In the genomic region with DNA sequence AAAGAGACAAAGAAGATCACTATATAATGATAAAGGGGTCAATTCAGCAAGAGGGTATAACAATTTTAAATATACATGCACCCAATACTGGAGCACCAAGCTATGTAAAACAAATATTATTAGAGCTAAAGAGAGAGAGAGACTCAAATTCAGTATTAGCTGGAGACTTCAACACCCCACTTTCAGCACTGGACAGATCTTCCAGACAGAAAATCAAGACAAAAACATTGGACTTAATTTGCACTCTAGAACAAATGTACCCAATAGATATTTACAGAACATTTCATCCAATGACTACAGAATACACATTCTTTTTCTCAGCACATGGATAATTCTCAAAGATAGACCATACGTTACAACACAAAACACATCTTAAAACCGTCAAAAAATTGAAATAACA, we compare ENCODE assay signal across 24 cellular contexts.
DNase-seq lines count a peak whose midpoint lies in the region; ATAC-seq, FAIRE-seq and TF ChIP-seq lines count a peak whose summit lies in the region.
"Had no signal": no experiment of that assay in that cellular context is flagged by ENCODE, and none has a peak within 500 bp of the region (broad histone marks: within the 10 kb centered on the region; RNA-seq: fewer than 3 reads in every experiment).

No MANE protein-coding gene starts in this region.

- POLR2A ChIA-PET in A549 (lab: Yijun Ruan, JAX): no interaction called here
- POLR2A ChIA-PET in HEK293 (lab: Yijun Ruan, JAX): no interaction called here
- POLR2A ChIA-PET in GM12878 (lab: Charles Lee): no interaction called here

- H3K4me1 Mint-ChIP-seq in GM23338 (no peaks in the 10 kb centered on the region; the same call in 2 of the 3 replicates), immature natural killer cell (no peaks in the 10 kb centered on the region)
- H3K4me1 Mint-ChIP-seq: B cell had no signal

- TF ChIP-seq EP300 in A549 (IDR thresholded peaks at IDR 0.05) (no peak), GM12878 (IDR thresholded peaks at IDR 0.05; ENCODE audit: borderline replicate concordance in 1 of 2, control insufficient read depth in 1 of 2, low read depth in 2 of 2, low read length in 2 of 2) (no peak)

- intact Hi-C loops in GM12878 (cut with micrococcal nuclease; ENCODE audit: unreplicated experiment): no loop called here

- H3K4me3 Mint-ChIP-seq in GM23338 (no peak overlapping the region), immature natural killer cell (no peak overlapping the region)
- H3K4me3 Mint-ChIP-seq: B cell; CD4-positive, alpha-beta T cell; CD8-positive, alpha-beta T cell had no signal

- peaks cover 2% of the 10 kb centered on the region; the same call in 2 of the 3 replicates for H3K36me3 Mint-ChIP-seq in GM23338 (ENCODE audit: low read depth)
- peaks cover 0 to 17% (median 0%) of the 10 kb centered on the region in 3 donors for H3K36me3 Mint-ChIP-seq in immature natural killer cell

- no peak for TF ChIP-seq RAD21 in A549 (conservative IDR thresholded peaks at IDR 0.05 in 1 of 2, IDR thresholded peaks at IDR 0.05 in 1 of 2)
- no peak for TF ChIP-seq RAD21 in GM12878 (IDR thresholded peaks at IDR 0.05; ENCODE audit: insufficient read depth, low read depth, low read length)

- no peak overlapping the region for H2AFZ ChIP-seq in GM23338
- no peak overlapping the region for H2AFZ ChIP-seq in GM12878 (ENCODE audit: control insufficient read depth, low read depth, low read length)

- SMC1A ChIA-PET in GM12878 (lab: Charles Lee; ENCODE audit: uncharacterized antibody, unreplicated experiment): interaction anchor here (0.6 kb wide), 1 partner anchor 234 kb away, joined by 3 read pairs; no protein-coding TSS in a partner anchor

- no peak overlapping the region for H3K9ac ChIP-seq in GM12878 (ENCODE audit: control insufficient read depth, insufficient read depth, low read length)
- H3K9ac ChIP-seq: BLaER1 treated with 17β-estradiol and CSF1 and Interleukin-3, amounts not matched to agents 10 nM and 100 nM had no signal

- H3K27me3 ChIP-seq in GM23338 (ENCODE audit: insufficient read depth) (no peaks in the 10 kb centered on the region), GM12878 (replicated peaks in 1 of 2; ENCODE audit: control insufficient read depth in 2 of 2, insufficient read depth in 2 of 2, low read length in 1 of 2) (no peaks in the 10 kb centered on the region)
- H3K27me3 ChIP-seq: BLaER1 treated with 17β-estradiol and CSF1 and Interleukin-3, amounts not matched to agents 10 nM and 100 nM had no signal

- no peaks in the 10 kb centered on the region for H3F3A ChIP-seq in GM23338 (replicated peaks; ENCODE audit: low read depth)

- BruUV-seq in GM12878 (replicated peaks; lab: Mats Ljungman, UMichigan): no TSS peak

- H3K27ac Mint-ChIP-seq in GM23338: no peak overlapping the region
- H3K27ac Mint-ChIP-seq in immature natural killer cell: no peak overlapping the region
- H3K27ac Mint-ChIP-seq: B cell; CD4-positive, alpha-beta T cell; CD8-positive, alpha-beta T cell had no signal

- H3K4me1 ChIP-seq in A549 (no peaks in the 10 kb centered on the region), GM23338 (ENCODE audit: insufficient read depth) (no peaks in the 10 kb centered on the region), HEK293 (ENCODE audit: control insufficient read depth, insufficient read depth, low read length) (no peaks in the 10 kb centered on the region), GM12878 (ENCODE audit: control insufficient read depth, insufficient read depth, low read length) (no peaks in the 10 kb centered on the region)
- H3K4me1 ChIP-seq: BLaER1 treated with 17β-estradiol and CSF1 and Interleukin-3, amounts not matched to agents 10 nM and 100 nM; Caco-2 had no signal

- in situ Hi-C loops in GM12878 (cut with MboI): no loop called here

- no peak for TF ChIP-seq POLR2A in A549 (IDR thresholded peaks at IDR 0.05; ENCODE audit: low read length)
- TF ChIP-seq POLR2A in GM12878 (IDR thresholded peaks at IDR 0.05; ENCODE audit: low read depth, low read length): no peak

- H3K27ac ChIP-seq in A549 (no peak overlapping the region), GM23338 (ENCODE audit: low read depth) (no peak overlapping the region), HEK293 (ENCODE audit: extremely low read depth, low read depth, low read length) (no peak overlapping the region), GM12878 (ENCODE audit: control insufficient read depth, insufficient read depth) (no peak overlapping the region)
- H3K27ac ChIP-seq: BLaER1 treated with 17β-estradiol and CSF1 and Interleukin-3, amounts not matched to agents 10 nM and 100 nM; C4-2B had no signal

- H3K9me3 ChIP-seq in A549 (peaks cover 17% of the 10 kb centered on the region; the same call in 2 of the 3 replicates), HEK293 (ENCODE audit: control insufficient read depth, insufficient read depth, low read depth, low read length) (no peaks in the 10 kb centered on the region), GM12878 (replicated peaks; ENCODE audit: control insufficient read depth, insufficient read depth, low read length) (no peaks in the 10 kb centered on the region)
- H3K9me3 ChIP-seq: Caco-2 had no signal

- H3K9me3 Mint-ChIP-seq in GM23338: peaks cover 10% of the 10 kb centered on the region
- peaks cover 16 to 31% (median 20%) of the 10 kb centered on the region in 6 donors for H3K9me3 Mint-ChIP-seq in immature natural killer cell

- no peaks in the 10 kb centered on the region for H3K36me3 ChIP-seq in GM23338 (ENCODE audit: insufficient read depth)
- H3K36me3 ChIP-seq in HEK293 (ENCODE audit: control insufficient read depth in 2 of 2, insufficient read depth in 1 of 2, low read length in 2 of 2): no peaks in the 10 kb centered on the region
- H3K36me3 ChIP-seq in GM12878 (ENCODE audit: control insufficient read depth in 2 of 2, insufficient read depth in 2 of 2, low read length in 1 of 2): no peaks in the 10 kb centered on the region
- H3K36me3 ChIP-seq: BLaER1 treated with 17β-estradiol and CSF1 and Interleukin-3, amounts not matched to agents 10 nM and 100 nM had no signal

- H3K9me2 ChIP-seq in GM23338 (ENCODE audit: insufficient read depth): no peaks in the 10 kb centered on the region; the same call in 1 of the 2 replicates

- H3K4me2 ChIP-seq in A549 (no peak overlapping the region), GM23338 (no peak overlapping the region), GM12878 (ENCODE audit: control insufficient read depth, insufficient read depth) (no peak overlapping the region)
- H3K4me2 ChIP-seq: BLaER1 treated with 17β-estradiol and CSF1 and Interleukin-3, amounts not matched to agents 10 nM and 100 nM had no signal

- 41% methylated on average over 2 of the region's 2 CpGs for WGBS in A549 (ENCODE audit: missing lambda C conversion rate)
- WGBS in GM12878 (ENCODE audit: insufficient coverage, insufficient replicate concordance, low lambda C conversion rate, missing lambda C conversion rate): 20% methylated on average over 2 of the region's 2 CpGs

- FAIRE-seq in A549 (lab: Jason Lieb, UNC) (no peak), GM12878 (lab: Jason Lieb, UNC) (no peak)
- FAIRE-seq: A204.1, D721Med, G401.6, GM12892, GM18507, GM19239 had no signal

- DNase-seq in A549 (ENCODE audit: low read depth in 1 of 2, low spot score in 1 of 2) (no peak), GM23338 (ENCODE audit: low spot score) (no peak), GM12878 (ENCODE audit: low read depth, low spot score) (no peak), immature natural killer cell (no peak), NCI-H69 (lab: John Stamatoyannopoulos, UW) (no peak)
- DNase-seq: 8988T; AML-193; Caco-2; Calu3; CD4-positive, alpha-beta T cell; CD8-positive, alpha-beta T cell; DMS79 treated with DMSO at 0.1 percent for 48 hours; GF-D8 had no signal

- H3K4me3 ChIP-seq in A549 (no peak overlapping the region), GM23338 (no peak overlapping the region), HEK293 (ENCODE audit: low read depth, low read length) (no peak overlapping the region), GM12878 (no peak overlapping the region)
- H3K4me3 ChIP-seq: BLaER1 treated with 17β-estradiol and CSF1 and Interleukin-3, amounts not matched to agents 10 nM and 100 nM had no signal

- H4K20me1 ChIP-seq in GM23338 (replicated peaks; ENCODE audit: insufficient read depth) (no peaks in the 10 kb centered on the region), GM12878 (ENCODE audit: control insufficient read depth, insufficient read depth) (no peaks in the 10 kb centered on the region)
- H4K20me1 ChIP-seq: BLaER1 treated with 17β-estradiol and CSF1 and Interleukin-3, amounts not matched to agents 10 nM and 100 nM had no signal

- H3K27me3 Mint-ChIP-seq in GM23338 (ENCODE audit: insufficient read depth, low read depth, poor library complexity): no peaks in the 10 kb centered on the region
- peaks cover 5 to 23% (median 5%) of the 10 kb centered on the region in 3 donors for H3K27me3 Mint-ChIP-seq in immature natural killer cell (ENCODE audit: low read depth in 3 of 3)

- CTCF ChIA-PET in A549 (lab: Yijun Ruan, JAX): no interaction called here
- CTCF ChIA-PET in HEK293 (lab: Yijun Ruan, JAX): no interaction called here
- CTCF ChIA-PET in GM12878 (lab: Yijun Ruan, JAX): interaction anchor here (0.8 kb wide), 1 partner anchor 17 kb away, joined by 3 read pairs; no protein-coding TSS in a partner anchor

- ATAC-seq in A549: no peak
- ATAC-seq in GM23338: no peak
- ATAC-seq in GM12878: no peak
- no peak for ATAC-seq in GM18907 (IDR thresholded peaks at IDR 0.05; ENCODE audit: unreplicated experiment)
- ATAC-seq: CD8-positive, alpha-beta T cell had no signal

- TF ChIP-seq CTCF in A549 (IDR thresholded peaks at IDR 0.05) (no peak), GM23338 (conservative IDR thresholded peaks at IDR 0.05; ENCODE audit: low read depth in 2 of 2) (no peak), HEK293 (tag by site-specific recombination; IDR thresholded peaks at IDR 0.05) (no peak), GM12878 (IDR thresholded peaks at IDR 0.05 in 2 of 3, conservative IDR thresholded peaks at IDR 0.05 in 1 of 3; ENCODE audit: control insufficient read depth in 2 of 3, extremely low read depth in 1 of 3, insufficient read depth in 1 of 3, low read depth in 3 of 3, low read length in 3 of 3) (no peak)

- RAD21 ChIA-PET in GM12878 (lab: Charles Lee; ENCODE audit: unreplicated experiment): no interaction called here

- H3K79me2 ChIP-seq in GM23338 (replicated peaks; ENCODE audit: insufficient read depth) (no peaks in the 10 kb centered on the region), GM12878 (ENCODE audit: control insufficient read depth, insufficient read depth, low read length) (no peaks in the 10 kb centered on the region)

TF ChIP-seq in A549, 52 proteins besides CTCF, POLR2A, EP300 and RAD21 (continues in another document):
- TF ChIP-seq HEYL (CRISPR knock-in tag; IDR thresholded peaks at IDR 0.05) (no peak), FOSB (CRISPR knock-in tag; IDR thresholded peaks at IDR 0.05) (no peak)
